Comparison of ENCODE assay signal across 19 cellular contexts in genomic region chr19:29383696-29384095, GRCh38.
"Had no signal": no experiment of that assay in that cellular context is flagged by ENCODE, and none has a peak within 500 bp of the region (broad histone marks: within the 10 kb centered on the region; RNA-seq: fewer than 3 reads in every experiment).

No MANE protein-coding gene starts in this region.

- H3K4me1 Mint-ChIP-seq: naive thymus-derived CD8-positive, alpha-beta T cell; stimulated activated memory B cell treated with anti-CD40 and anti-IgM and Interleukin-4, amounts not matched to agents 10 μg/mL and 1 μg/mL and 100 μg/mL, for 72 hours had no signal

- H3K4me1 ChIP-seq: right atrium auricular region, testis, tibial nerve, upper lobe of right lung, vagina had no signal

- H3K4me3 Mint-ChIP-seq: dendritic cell treated with granulocyte-macrophage colony-stimulating factor and Interleukin-4, amounts not matched to agents 40 ng/mL and 50 ng/mL, for 4 days; effector memory CD8-positive, alpha-beta T cell; naive thymus-derived CD8-positive, alpha-beta T cell; stimulated activated memory B cell treated with anti-CD40 and anti-IgM and Interleukin-4, amounts not matched to agents 10 μg/mL and 1 μg/mL and 100 μg/mL, for 72 hours; stimulated activated naive CD8-positive, alpha-beta T cell treated with anti-CD3 and anti-CD28 coated beads, Interleukin-15, Interleukin-2, amounts not matched to agents 100 ng/mL and 50 ng/mL, for 24 hours had no signal

- H3K27ac Mint-ChIP-seq: dendritic cell treated with granulocyte-macrophage colony-stimulating factor and Interleukin-4, amounts not matched to agents 40 ng/mL and 50 ng/mL, for 4 days; effector memory CD8-positive, alpha-beta T cell; naive thymus-derived CD8-positive, alpha-beta T cell; stimulated activated memory B cell treated with anti-CD40 and anti-IgM and Interleukin-4, amounts not matched to agents 10 μg/mL and 1 μg/mL and 100 μg/mL, for 72 hours; stimulated activated naive CD8-positive, alpha-beta T cell treated with anti-CD3 and anti-CD28 coated beads, Interleukin-15, Interleukin-2, amounts not matched to agents 100 ng/mL and 50 ng/mL, for 24 hours had no signal

- H3K27me3 ChIP-seq: right atrium auricular region, testis, tibial nerve, vagina had no signal

- H3K27ac ChIP-seq: esophagus squamous epithelium, neutrophil, right atrium auricular region, testis, tibial nerve, upper lobe of right lung, vagina had no signal

- H3K36me3 Mint-ChIP-seq: naive thymus-derived CD8-positive, alpha-beta T cell; stimulated activated memory B cell treated with anti-CD40 and anti-IgM and Interleukin-4, amounts not matched to agents 10 μg/mL and 1 μg/mL and 100 μg/mL, for 72 hours had no signal

- H3K4me3 ChIP-seq: esophagus squamous epithelium, mucosa of descending colon, right atrium auricular region, testis, tibial nerve, upper lobe of right lung, vagina had no signal

- H3K36me3 ChIP-seq: esophagus squamous epithelium, neutrophil, right atrium auricular region, tibial nerve, upper lobe of right lung, vagina had no signal

- H3K9me3 ChIP-seq: esophagus squamous epithelium, mucosa of descending colon, neutrophil, right atrium auricular region, testis, tibial nerve, upper lobe of right lung, vagina had no signal

- H3K9me3 Mint-ChIP-seq: dendritic cell treated with granulocyte-macrophage colony-stimulating factor and Interleukin-4, amounts not matched to agents 40 ng/mL and 50 ng/mL, for 4 days; effector memory CD8-positive, alpha-beta T cell; stimulated activated naive CD8-positive, alpha-beta T cell treated with anti-CD3 and anti-CD28 coated beads, Interleukin-15, Interleukin-2, amounts not matched to agents 100 ng/mL and 50 ng/mL, for 24 hours had no signal

- H3K27me3 Mint-ChIP-seq: stimulated activated memory B cell treated with anti-CD40 and anti-IgM and Interleukin-4, amounts not matched to agents 10 μg/mL and 1 μg/mL and 100 μg/mL, for 72 hours had no signal

- DNase-seq: effector memory CD8-positive, alpha-beta T cell; esophagus squamous epithelium; foreskin fibroblast; kidney glomerular epithelial cell; mammary epithelial cell; mucosa of descending colon; naive thymus-derived CD8-positive, alpha-beta T cell; stimulated activated CD4-positive, alpha-beta T cell treated with anti-CD3 and anti-CD28 coated beads, Interleukin-15, amount 100 ng/mL, for 24 hours; stimulated activated CD4-positive, alpha-beta T cell treated with anti-CD3 and anti-CD28 coated beads, Interleukin-1b, Interleukin-23, amount 100 ng/mL, for 48 hours; stimulated activated CD4-positive, alpha-beta T cell treated with anti-CD3 and anti-CD28 coated beads, Interleukin-4, amount 100 ng/mL, for 24 hours; testis; upper lobe of right lung had no signal
